Comparison of ENCODE assay signal across 9 cellular contexts in the genomic region with DNA sequence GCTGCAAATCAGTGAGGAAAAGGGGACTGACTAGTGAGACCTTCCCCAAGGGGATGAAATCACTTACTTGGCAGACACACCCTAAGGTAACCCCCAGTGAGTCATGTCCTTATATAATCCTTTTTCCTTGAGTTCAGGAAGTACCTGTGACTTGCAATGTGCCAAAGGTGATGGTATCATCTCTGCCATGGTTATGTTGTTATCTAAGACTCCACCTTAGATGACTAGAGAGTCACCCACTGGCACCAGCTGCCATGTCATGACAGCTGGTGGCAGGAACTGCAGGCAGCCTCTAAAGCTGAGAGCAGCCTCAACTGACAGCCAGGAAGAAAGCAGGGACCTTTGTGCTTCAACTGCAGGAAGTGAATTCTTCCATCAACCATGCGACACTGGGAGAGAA. TPM values are rescaled to one million over a fixed set of nuclear protein-coding genes. Genes with fewer than 3 reads are reported as not detected.
DNase-seq lines count a peak whose midpoint lies in the region; ATAC-seq and FAIRE-seq lines count a peak whose summit lies in the region.
"Had no signal": no experiment of that assay in that cellular context is flagged by ENCODE, and none has a peak within 500 bp of the region (broad histone marks: within the 10 kb centered on the region; RNA-seq: fewer than 3 reads in every experiment).

No MANE protein-coding gene starts in this region.

- ATAC-seq in activated CD8-positive, alpha-beta memory T cell treated with anti-CD3 and anti-CD28 coated beads, Interleukin-2, amount 10 ng/mL, durations not matched to agents 7 days and 5 days: peak; percentile 81
- peak; percentile 83 for ATAC-seq in T-helper 17 cell

- H3K27ac Mint-ChIP-seq in activated CD8-positive, alpha-beta memory T cell treated with anti-CD3 and anti-CD28 coated beads, Interleukin-2, amount 10 ng/mL, durations not matched to agents 7 days and 5 days: peak overlapping the region; percentile 86
- H3K27ac Mint-ChIP-seq in T-helper 17 cell: peak overlapping the region; percentile 97

- no peaks in the 10 kb centered on the region for H3K27me3 Mint-ChIP-seq in activated CD8-positive, alpha-beta memory T cell treated with anti-CD3 and anti-CD28 coated beads, Interleukin-2, amount 10 ng/mL, durations not matched to agents 7 days and 5 days
- no peaks in the 10 kb centered on the region for H3K27me3 Mint-ChIP-seq in T-helper 17 cell

- peak; percentile 43 for FAIRE-seq in colon (lab: Jason Lieb, UNC)

- peak; percentile 61 for DNase-seq in activated CD8-positive, alpha-beta memory T cell treated with anti-CD3 and anti-CD28 coated beads, Interleukin-2, amount 10 ng/mL, durations not matched to agents 7 days and 5 days
- DNase-seq in activated CD8-positive, alpha-beta memory T cell treated with anti-CD3 and anti-CD28 coated beads for 24 hours: no peak
- DNase-seq in T-helper 17 cell (peak in 2 of 3 donors; percentile 32 to 59), DMS79 treated with DMSO at 0.1 percent for 48 hours (lab: John Stamatoyannopoulos, UW) (no peak), UCSD-AML1 (lab: John Stamatoyannopoulos, UW; ENCODE audit: unreplicated experiment) (no peak), cerebellum (ENCODE audit: low spot score) (no peak)
- DNase-seq in stimulated activated naive CD4-positive, alpha-beta T cell treated with Interleukin-2 at 50 U/mL for 16 hours (lab: John Stamatoyannopoulos, UW): peak; percentile 27
- DNase-seq: anterior cingulate cortex had no signal

- H3K4me3 Mint-ChIP-seq in activated CD8-positive, alpha-beta memory T cell treated with anti-CD3 and anti-CD28 coated beads, Interleukin-2, amount 10 ng/mL, durations not matched to agents 7 days and 5 days: no peak overlapping the region
- H3K4me3 Mint-ChIP-seq in T-helper 17 cell: peak overlapping the region; percentile 83

- H3K36me3 Mint-ChIP-seq in activated CD8-positive, alpha-beta memory T cell treated with anti-CD3 and anti-CD28 coated beads, Interleukin-2, amount 10 ng/mL, durations not matched to agents 7 days and 5 days: peaks cover 49% of the 10 kb centered on the region
- peaks cover 3% of the 10 kb centered on the region for H3K36me3 Mint-ChIP-seq in T-helper 17 cell (ENCODE audit: low read depth)

- CTCF ChIA-PET in activated CD8-positive, alpha-beta memory T cell treated with anti-CD3 and anti-CD28 coated beads, Interleukin-2, amount 10 ng/mL, durations not matched to agents 7 days and 5 days (lab: Charles Lee): interaction anchor here (0.5 to 2.4 kb wide), 7 partner anchors 15 to 406 kb away, joined by 3 to 10 read pairs (median 5); a partner anchor contains a TSS

- H3K9me3 ChIP-seq in T-helper 17 cell (ENCODE audit: control insufficient read depth, low read length, poor library complexity, severe bottlenecking): no peaks in the 10 kb centered on the region

- peaks cover 68% of the 10 kb centered on the region for H3K4me1 Mint-ChIP-seq in activated CD8-positive, alpha-beta memory T cell treated with anti-CD3 and anti-CD28 coated beads, Interleukin-2, amount 10 ng/mL, durations not matched to agents 7 days and 5 days
- peaks cover 37% of the 10 kb centered on the region for H3K4me1 Mint-ChIP-seq in T-helper 17 cell

- no peaks in the 10 kb centered on the region for H3K9me3 Mint-ChIP-seq in activated CD8-positive, alpha-beta memory T cell treated with anti-CD3 and anti-CD28 coated beads, Interleukin-2, amount 10 ng/mL, durations not matched to agents 7 days and 5 days (ENCODE audit: low read depth)

RNA-seq across cellular contexts. Expression of a gene that starts 12.5 kb away (rescaled TPM):
- total RNA-seq in activated CD8-positive, alpha-beta memory T cell treated with anti-CD3 and anti-CD28 coated beads, Interleukin-2, amount 10 ng/mL, durations not matched to agents 7 days and 5 days: 10 to 100 TPM; 39.9 to 62.3 TPM
- total RNA-seq in T-helper 17 cell (10 to 100 TPM; 49.7 to 58.4 TPM), cerebellum (13.3 TPM)

RNA-seq across cellular contexts. Expression of a gene that starts 22.0 kb away (rescaled TPM):
- total RNA-seq in activated CD8-positive, alpha-beta memory T cell treated with anti-CD3 and anti-CD28 coated beads, Interleukin-2, amount 10 ng/mL, durations not matched to agents 7 days and 5 days: 10 to 100 TPM; 39.4 to 46.1 TPM
- 10 to 100 TPM; 66.5 to 67.2 TPM for total RNA-seq in T-helper 17 cell
- total RNA-seq in cerebellum: 23.0 TPM

RNA-seq across cellular contexts. Expression of a gene that starts 37.4 kb away (rescaled TPM):
- 100 to 1,000 TPM; 110 to 111 TPM for total RNA-seq in activated CD8-positive, alpha-beta memory T cell treated with anti-CD3 and anti-CD28 coated beads, Interleukin-2, amount 10 ng/mL, durations not matched to agents 7 days and 5 days
- total RNA-seq in T-helper 17 cell (10 to 100 TPM; 85.0 to 91.7 TPM), cerebellum (8.1 TPM)

RNA-seq across cellular contexts. Expression of a gene that starts 57.5 kb away (rescaled TPM):
- total RNA-seq in activated CD8-positive, alpha-beta memory T cell treated with anti-CD3 and anti-CD28 coated beads, Interleukin-2, amount 10 ng/mL, durations not matched to agents 7 days and 5 days: 100 to 1,000 TPM; 114 to 131 TPM
- total RNA-seq in T-helper 17 cell: 10 to 100 TPM; 91.4 to 98.8 TPM
- total RNA-seq in cerebellum: 28.1 TPM

Comparison
In these comparisons a context has a peak if more than half of its experiments do, and no peak if none do; other contexts are left out.
1. DNase-seq: peak in activated CD8-positive, alpha-beta memory T cell treated with anti-CD3 and anti-CD28 coated beads, Interleukin-2, amount 10 ng/mL, durations not matched to agents 7 days and 5 days (single experiment), T-helper 17 cell (2 of 3) and stimulated activated naive CD4-positive, alpha-beta T cell treated with Interleukin-2 at 50 U/mL for 16 hours (single experiment); none in activated CD8-positive, alpha-beta memory T cell treated with anti-CD3 and anti-CD28 coated beads for 24 hours (single experiment), DMS79 treated with DMSO at 0.1 percent for 48 hours (single experiment), UCSD-AML1 (single experiment) and cerebellum (single experiment).